ENCODE assay signal across 1 cellular context in the genomic region with DNA sequence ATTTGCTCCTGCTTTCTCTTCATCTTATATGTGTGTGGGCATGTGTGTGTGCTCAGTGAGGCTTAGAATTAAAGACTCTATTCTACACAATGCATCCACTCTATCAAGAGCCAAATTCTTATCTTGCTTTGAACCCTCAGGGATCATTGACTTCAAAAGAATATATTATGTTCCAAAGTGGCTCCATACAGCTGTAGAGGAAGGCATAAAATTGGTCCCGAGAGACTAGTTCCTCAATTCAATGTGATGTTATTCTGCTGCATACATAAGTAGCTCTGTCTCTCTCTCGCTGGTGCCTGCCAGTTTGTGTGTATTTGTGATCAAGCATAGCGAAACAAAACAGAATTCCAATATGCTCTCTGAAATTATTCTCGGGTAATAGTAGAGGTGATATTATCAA.
TF ChIP-seq lines count a peak whose summit lies in the region.

No MANE protein-coding gene starts in this region.

TF ChIP-seq in WTC11, 78 proteins besides CTCF, POLR2A, EP300 and RAD21 (continued from another document):
- TF ChIP-seq, protein P1, sequence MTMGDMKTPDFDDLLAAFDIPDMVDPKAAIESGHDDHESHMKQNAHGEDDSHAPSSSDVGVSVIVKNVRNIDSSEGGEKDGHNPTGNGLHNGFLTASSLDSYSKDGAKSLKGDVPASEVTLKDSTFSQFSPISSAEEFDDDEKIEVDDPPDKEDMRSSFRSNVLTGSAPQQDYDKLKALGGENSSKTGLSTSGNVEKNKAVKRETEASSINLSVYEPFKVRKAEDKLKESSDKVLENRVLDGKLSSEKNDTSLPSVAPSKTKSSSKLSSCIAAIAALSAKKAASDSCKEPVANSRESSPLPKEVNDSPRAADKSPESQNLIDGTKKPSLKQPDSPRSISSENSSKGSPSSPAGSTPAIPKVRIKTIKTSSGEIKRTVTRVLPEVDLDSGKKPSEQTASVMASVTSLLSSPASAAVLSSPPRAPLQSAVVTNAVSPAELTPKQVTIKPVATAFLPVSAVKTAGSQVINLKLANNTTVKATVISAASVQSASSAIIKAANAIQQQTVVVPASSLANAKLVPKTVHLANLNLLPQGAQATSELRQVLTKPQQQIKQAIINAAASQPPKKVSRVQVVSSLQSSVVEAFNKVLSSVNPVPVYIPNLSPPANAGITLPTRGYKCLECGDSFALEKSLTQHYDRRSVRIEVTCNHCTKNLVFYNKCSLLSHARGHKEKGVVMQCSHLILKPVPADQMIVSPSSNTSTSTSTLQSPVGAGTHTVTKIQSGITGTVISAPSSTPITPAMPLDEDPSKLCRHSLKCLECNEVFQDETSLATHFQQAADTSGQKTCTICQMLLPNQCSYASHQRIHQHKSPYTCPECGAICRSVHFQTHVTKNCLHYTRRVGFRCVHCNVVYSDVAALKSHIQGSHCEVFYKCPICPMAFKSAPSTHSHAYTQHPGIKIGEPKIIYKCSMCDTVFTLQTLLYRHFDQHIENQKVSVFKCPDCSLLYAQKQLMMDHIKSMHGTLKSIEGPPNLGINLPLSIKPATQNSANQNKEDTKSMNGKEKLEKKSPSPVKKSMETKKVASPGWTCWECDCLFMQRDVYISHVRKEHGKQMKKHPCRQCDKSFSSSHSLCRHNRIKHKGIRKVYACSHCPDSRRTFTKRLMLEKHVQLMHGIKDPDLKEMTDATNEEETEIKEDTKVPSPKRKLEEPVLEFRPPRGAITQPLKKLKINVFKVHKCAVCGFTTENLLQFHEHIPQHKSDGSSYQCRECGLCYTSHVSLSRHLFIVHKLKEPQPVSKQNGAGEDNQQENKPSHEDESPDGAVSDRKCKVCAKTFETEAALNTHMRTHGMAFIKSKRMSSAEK (CRISPR knock-in tag; IDR thresholded peaks at IDR 0.05; ENCODE audit: borderline replicate concordance), result no peak
- TF ChIP-seq, protein P2, sequence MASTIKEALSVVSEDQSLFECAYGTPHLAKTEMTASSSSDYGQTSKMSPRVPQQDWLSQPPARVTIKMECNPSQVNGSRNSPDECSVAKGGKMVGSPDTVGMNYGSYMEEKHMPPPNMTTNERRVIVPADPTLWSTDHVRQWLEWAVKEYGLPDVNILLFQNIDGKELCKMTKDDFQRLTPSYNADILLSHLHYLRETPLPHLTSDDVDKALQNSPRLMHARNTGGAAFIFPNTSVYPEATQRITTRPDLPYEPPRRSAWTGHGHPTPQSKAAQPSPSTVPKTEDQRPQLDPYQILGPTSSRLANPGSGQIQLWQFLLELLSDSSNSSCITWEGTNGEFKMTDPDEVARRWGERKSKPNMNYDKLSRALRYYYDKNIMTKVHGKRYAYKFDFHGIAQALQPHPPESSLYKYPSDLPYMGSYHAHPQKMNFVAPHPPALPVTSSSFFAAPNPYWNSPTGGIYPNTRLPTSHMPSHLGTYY (CRISPR knock-in tag; IDR thresholded peaks at IDR 0.05), result no peak
